In genomic region chr9:136152543-136152866, GRCh38 we compare ENCODE assay signal across 1 cellular context.
TF ChIP-seq lines count a peak whose summit lies in the region.

No MANE protein-coding gene starts in this region.

TF ChIP-seq in HepG2, 621 proteins besides CTCF, POLR2A, EP300 and RAD21:
- TF ChIP-seq SPEN (CRISPR knock-in tag; IDR thresholded peaks at IDR 0.05; ENCODE audit: low read depth) (peak; percentile 25; the same call in 1 of the 2 replicates), ZFX (CRISPR knock-in tag; IDR thresholded peaks at IDR 0.05; ENCODE audit: low read depth) (peak; percentile 67; the same call in 1 of the 2 replicates), ZNF274 (CRISPR knock-in tag; IDR thresholded peaks at IDR 0.05) (no peak), ZNF83 (CRISPR knock-in tag; IDR thresholded peaks at IDR 0.05; ENCODE audit: borderline replicate concordance) (no peak)
